ENCODE assay signal across 13 cellular contexts in the genomic region with DNA sequence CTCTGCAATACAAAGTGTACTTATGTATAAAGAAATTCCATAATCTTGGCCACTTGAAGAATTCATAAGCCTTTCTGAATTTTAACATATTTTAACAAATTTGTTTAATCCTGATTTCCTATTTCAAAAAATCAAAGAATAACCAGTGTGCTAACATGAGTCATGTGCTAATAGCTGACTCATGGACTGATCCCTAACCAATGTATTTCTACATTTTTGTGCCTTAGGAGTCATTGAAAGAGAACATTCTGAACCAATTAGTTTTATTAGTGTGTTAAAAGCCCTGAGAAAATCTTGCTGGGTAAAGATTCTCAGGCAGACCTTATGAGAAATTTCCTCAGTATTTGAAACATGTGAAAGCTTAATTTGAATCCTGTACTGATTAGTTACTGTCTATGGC.
A peak's percentile ranks its signal among the peaks of the same experiment; 100 is the strongest.
DNase-seq lines count a peak whose midpoint lies in the region; ATAC-seq, FAIRE-seq and TF ChIP-seq lines count a peak whose summit lies in the region.
"Had no signal": no experiment of that assay in that cellular context is flagged by ENCODE, and none has a peak within 500 bp of the region (broad histone marks: within the 10 kb centered on the region; RNA-seq: fewer than 3 reads in every experiment).

No MANE protein-coding gene starts in this region.

- no peak overlapping the region for H4K91ac ChIP-seq in mesenchymal stem cell (ENCODE audit: low read length)

- no peak overlapping the region for H2AK5ac ChIP-seq in mesenchymal stem cell (ENCODE audit: low read length, severe bottlenecking)

- no peaks in the 10 kb centered on the region for H3K79me2 ChIP-seq in endothelial cell of umbilical vein (ENCODE audit: control insufficient read depth, insufficient read depth, low read length)

- intact Hi-C loops in endothelial cell of umbilical vein (cut with micrococcal nuclease) (no loop called here), psoas muscle (cut with DNase I) (no loop called here)

- no peak overlapping the region for H2BK5ac ChIP-seq in mesenchymal stem cell (ENCODE audit: low read depth, low read length, poor library complexity, severe bottlenecking)

- TF ChIP-seq CTCF in AG04449 (IDR thresholded peaks at IDR 0.05; ENCODE audit: insufficient read depth, low read length, missing control alignments), result no peak
- TF ChIP-seq CTCF in endothelial cell of umbilical vein (IDR thresholded peaks at IDR 0.05; ENCODE audit: extremely low read depth in 1 of 2, insufficient read depth in 1 of 2, low read depth in 1 of 2, low read length in 2 of 2), result no peak
- TF ChIP-seq CTCF in psoas muscle (IDR thresholded peaks at IDR 0.05), result no peak

- H4K20me1 ChIP-seq in endothelial cell of umbilical vein (replicated peaks; ENCODE audit: control insufficient read depth, extremely low read depth, insufficient read depth, low read length), result no peaks in the 10 kb centered on the region

- peak; percentile 28 for FAIRE-seq in endothelial cell of umbilical vein (lab: Jason Lieb, UNC)
- FAIRE-seq: GM12891 had no signal

- TF ChIP-seq POLR2A in endothelial cell of umbilical vein (IDR thresholded peaks at IDR 0.05; ENCODE audit: low read depth, low read length), result no peak

- CTCF ChIA-PET in AG04449 (lab: Yijun Ruan, JAX), result interaction anchor here (1.2 to 1.9 kb wide), 4 partner anchors 9 to 97 kb away, joined by 3 to 10 read pairs (median 4); no protein-coding TSS in a partner anchor
- CTCF ChIA-PET in endothelial cell of umbilical vein (lab: Charles Lee), result interaction anchor here (0.8 to 1.1 kb wide), 4 partner anchors 11 to 110 kb away, joined by 3 to 4 read pairs (median 3); no protein-coding TSS in a partner anchor

- BruUV-seq in endothelial cell of umbilical vein (replicated peaks; lab: Mats Ljungman, UMichigan), result no TSS peak

- no peak overlapping the region for H3K4ac ChIP-seq in mesenchymal stem cell (ENCODE audit: low read depth in 1 of 2, low read length in 2 of 2)

- no peaks in the 10 kb centered on the region for H3K36me3 ChIP-seq in endothelial cell of umbilical vein (ENCODE audit: control insufficient read depth in 2 of 2, extremely low read depth in 1 of 2, insufficient read depth in 2 of 2, low read length in 2 of 2)
- peaks cover 0 to 21% of the 10 kb centered on the region in 2 experiments for H3K36me3 ChIP-seq in mesenchymal stem cell (ENCODE audit: control insufficient read depth in 1 of 2, insufficient read depth in 2 of 2, low read depth in 1 of 2, low read length in 2 of 2)
- peaks cover 0 to 10% of the 10 kb centered on the region in 2 donors for H3K36me3 ChIP-seq in psoas muscle (ENCODE audit: insufficient read depth in 1 of 2, low read depth in 1 of 2)

- H2BK120ac ChIP-seq in mesenchymal stem cell (ENCODE audit: low read depth, low read length), result no peak overlapping the region

- DNase-seq in AG04449 (ENCODE audit: low read depth, low spot score) (peak; percentile 64), LHCN-M2 (ENCODE audit: low read depth) (peak; percentile 88), endothelial cell of umbilical vein (ENCODE audit: low read depth, low spot score) (no peak), mesenchymal stem cell (peak; percentile 84), psoas muscle (no peak), C1 segment of cervical spinal cord (lab: John Stamatoyannopoulos, UW) (no peak)
- no peak for DNase-seq in stimulated activated CD4-positive, alpha-beta T cell treated with anti-CD3 and anti-CD28 coated beads, Interleukin-12 subunit alpha, Interleukin-12 subunit beta, amount 100 ng/mL, for 4 hours
- DNase-seq in activated naive CD4-positive, alpha-beta T cell treated with anti-CD3 and anti-CD28 coated beads, Interleukin-2, amount 50 U/mL, for 16 hours, result no peak
- DNase-seq: activated CD4-positive, alpha-beta T cell treated with anti-CD3 and anti-CD28 coated beads, Interleukin-2, amount 10 ng/mL, durations not matched to agents 24 days and 14 days; activated naive CD8-positive, alpha-beta T cell treated with anti-CD3 and anti-CD28 coated beads, Interleukin-2, amount 10 ng/mL, durations not matched to agents 7 days and 5 days; NCI-H1436 had no signal

- H3K9me1 ChIP-seq in endothelial cell of umbilical vein (replicated peaks; ENCODE audit: control insufficient read depth, extremely low read depth, insufficient read depth, low read length), result no peaks in the 10 kb centered on the region

- no peak overlapping the region for H2AFZ ChIP-seq in endothelial cell of umbilical vein (ENCODE audit: low read depth, low read length)
- H2AFZ ChIP-seq in mesenchymal stem cell (ENCODE audit: low read depth, low read length), result no peak overlapping the region

- ATAC-seq in psoas muscle, result no peak
- ATAC-seq: Panc1 had no signal

- dilution Hi-C loops in endothelial cell of umbilical vein (cut with MboI; ENCODE audit: extremely low pct_ligation_motif_present, low sequenced_read_pairs), result no loop called here

- H3K4me2 ChIP-seq in endothelial cell of umbilical vein (ENCODE audit: insufficient read depth, low read length) (no peak overlapping the region), mesenchymal stem cell (ENCODE audit: low read length, poor library complexity, severe bottlenecking) (no peak overlapping the region)

- H4K8ac ChIP-seq in mesenchymal stem cell (ENCODE audit: low read length), result no peak overlapping the region

- no peak overlapping the region for H3K18ac ChIP-seq in mesenchymal stem cell (ENCODE audit: low read depth in 1 of 2, low read length in 2 of 2)

- H3K27me3 ChIP-seq in endothelial cell of umbilical vein (ENCODE audit: control insufficient read depth in 2 of 2, insufficient read depth in 2 of 2, low read length in 2 of 2), result no peaks in the 10 kb centered on the region
- H3K27me3 ChIP-seq in mesenchymal stem cell (ENCODE audit: control insufficient read depth in 1 of 2, insufficient read depth in 1 of 2, low read length in 2 of 2), result no peaks in the 10 kb centered on the region
- no peaks in the 10 kb centered on the region for H3K27me3 ChIP-seq in psoas muscle (ENCODE audit: insufficient read depth in 3 of 3, low read length in 2 of 3)

- no peak overlapping the region for H3K14ac ChIP-seq in mesenchymal stem cell (ENCODE audit: low read length in 2 of 2)

- no peaks in the 10 kb centered on the region for H3K9me3 ChIP-seq in endothelial cell of umbilical vein (replicated peaks; ENCODE audit: control insufficient read depth, insufficient read depth, low read length)
- no peaks in the 10 kb centered on the region for H3K9me3 ChIP-seq in mesenchymal stem cell (ENCODE audit: control insufficient read depth, low read length)
- no peaks in the 10 kb centered on the region for H3K9me3 ChIP-seq in psoas muscle

- H3K23ac ChIP-seq in mesenchymal stem cell (ENCODE audit: low read length in 2 of 2), result no peak overlapping the region

- POLR2A ChIA-PET in AG04449 (lab: Yijun Ruan, JAX) (no interaction called here), endothelial cell of umbilical vein (lab: Charles Lee) (no interaction called here)

- H3K4me1 ChIP-seq in endothelial cell of umbilical vein (ENCODE audit: control insufficient read depth, extremely low read depth, insufficient read depth, low read length) (no peaks in the 10 kb centered on the region), mesenchymal stem cell (ENCODE audit: control insufficient read depth, insufficient read depth, low read depth, low read length) (peaks cover 3% of the 10 kb centered on the region), psoas muscle (no peaks in the 10 kb centered on the region)

- H3K79me1 ChIP-seq in mesenchymal stem cell (replicated peaks; ENCODE audit: low read length, poor library complexity, severe bottlenecking), result peaks cover 10% of the 10 kb centered on the region

- H3K9ac ChIP-seq in endothelial cell of umbilical vein (replicated peaks; ENCODE audit: extremely low read depth, insufficient read depth, low read length) (no peak overlapping the region), mesenchymal stem cell (ENCODE audit: low read length) (peak overlapping the region; percentile 56)

- no peak overlapping the region for H2BK15ac ChIP-seq in mesenchymal stem cell (ENCODE audit: low read depth, poor library complexity, severe bottlenecking)

- H3K4me3 ChIP-seq in AG04449 (ENCODE audit: low read depth, low read length), result no peak overlapping the region
- no peak overlapping the region for H3K4me3 ChIP-seq in endothelial cell of umbilical vein (replicated peaks in 1 of 3; ENCODE audit: insufficient read depth in 1 of 3, low read depth in 1 of 3, low read length in 3 of 3)
- H3K4me3 ChIP-seq in mesenchymal stem cell (ENCODE audit: insufficient read depth in 1 of 2, low read depth in 1 of 2, low read length in 2 of 2), result no peak overlapping the region
- no peak overlapping the region for H3K4me3 ChIP-seq in psoas muscle

- H3K27ac ChIP-seq in endothelial cell of umbilical vein (ENCODE audit: insufficient read depth, low read depth, low read length), result no peak overlapping the region
- H3K27ac ChIP-seq in mesenchymal stem cell (ENCODE audit: low read length, poor library complexity, severe bottlenecking), result no peak overlapping the region
- no peak overlapping the region for H3K27ac ChIP-seq in psoas muscle

- H2BK12ac ChIP-seq in mesenchymal stem cell (ENCODE audit: low read length in 2 of 2), result no peak overlapping the region

TF ChIP-seq in endothelial cell of umbilical vein, 7 proteins besides CTCF, POLR2A, EP300 and RAD21:
- peak; percentile 75 for TF ChIP-seq FOS (IDR thresholded peaks at IDR 0.05; ENCODE audit: borderline replicate concordance, insufficient read depth, low read length)
- TF ChIP-seq JUN (IDR thresholded peaks at IDR 0.05; ENCODE audit: borderline replicate concordance, insufficient read depth, insufficient read length, low read depth), result peak; percentile 24
- no peak for TF ChIP-seq EZH2 (IDR thresholded peaks at IDR 0.05; ENCODE audit: borderline replicate concordance, low read depth, low read length, severe bottlenecking)

Comparison
In these comparisons a context has a peak if more than half of its experiments do, and no peak if none do; other contexts are left out.
1. DNase-seq: peak in AG04449 (single experiment), LHCN-M2 (single experiment) and mesenchymal stem cell (single experiment); none in endothelial cell of umbilical vein (single experiment), psoas muscle (0 of 2), stimulated activated CD4-positive, alpha-beta T cell treated with anti-CD3 and anti-CD28 coated beads, Interleukin-12 subunit alpha, Interleukin-12 subunit beta, amount 100 ng/mL, for 4 hours (single experiment), activated naive CD4-positive, alpha-beta T cell treated with anti-CD3 and anti-CD28 coated beads, Interleukin-2, amount 50 U/mL, for 16 hours (single experiment) and C1 segment of cervical spinal cord (0 of 14).